ENCODE assay signal across 8 cellular contexts in the genomic region with DNA sequence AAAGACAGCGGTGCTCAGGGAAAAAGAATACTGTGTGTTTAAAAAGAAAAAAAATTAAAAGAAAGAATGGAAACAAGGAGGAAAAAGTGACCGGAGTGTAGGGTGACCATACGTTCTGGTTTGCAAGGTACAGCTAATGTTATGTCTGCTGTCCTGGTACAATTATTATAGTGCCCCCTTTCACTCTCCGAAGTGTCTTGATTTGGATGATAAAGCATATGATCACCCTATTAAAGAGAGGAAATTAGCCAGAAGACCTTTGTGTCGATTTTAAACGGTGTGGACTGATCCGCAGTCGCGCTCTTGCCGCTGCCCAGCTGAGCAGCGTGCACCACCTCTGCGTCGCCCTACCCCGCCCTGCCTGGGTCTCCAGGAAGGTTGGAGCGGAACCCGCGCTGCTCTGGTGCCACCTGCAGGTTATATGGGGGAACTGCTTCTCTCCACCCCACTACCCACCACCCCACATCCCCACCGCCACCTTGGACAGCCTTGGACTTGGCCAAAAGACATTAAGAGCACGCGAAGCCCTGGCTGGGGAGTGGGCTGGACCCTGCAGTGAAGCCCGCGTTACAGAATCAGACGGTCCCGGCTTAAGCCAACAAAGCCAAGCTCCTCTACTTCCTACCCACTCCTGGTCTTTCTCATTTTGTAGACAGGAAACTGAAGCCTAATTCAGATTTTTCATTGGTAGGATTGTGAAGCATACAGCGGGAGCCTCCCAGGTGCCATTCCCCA.
A peak's percentile ranks its signal among the peaks of the same experiment; 100 is the strongest.
DNase-seq lines count a peak whose midpoint lies in the region; ATAC-seq and TF ChIP-seq lines count a peak whose summit lies in the region.

No MANE protein-coding gene starts in this region.

- TF ChIP-seq CTCF in GM12873 (IDR thresholded peaks at IDR 0.05; ENCODE audit: insufficient read depth, low read depth, low read length, missing control alignments) = peak; percentile 91

- no peak overlapping the region for H3K27ac Mint-ChIP-seq in central memory CD8-positive, alpha-beta T cell (ENCODE audit: low read depth)

- peaks cover 64% of the 10 kb centered on the region for H3K27me3 Mint-ChIP-seq in central memory CD8-positive, alpha-beta T cell

- DNase-seq in NCI-H345 (lab: John Stamatoyannopoulos, UW) = peak; percentile 71
- DNase-seq in activated CD4-positive, CD25-positive, alpha-beta regulatory T cell treated with anti-CD3 and anti-CD28 coated beads, Interleukin-2, amount 50 U/mL, for 72 hours = peak; percentile 84
- DNase-seq in central memory CD8-positive, alpha-beta T cell (ENCODE audit: low spot score in 2 of 2) = peak; percentile 56 to 66
- peak; percentile 43 for DNase-seq in kidney glomerular epithelial cell (lab: John Stamatoyannopoulos, UW)
- DNase-seq in stimulated activated CD4-positive, alpha-beta T cell treated with anti-CD3 and anti-CD28 coated beads, Interleukin-1b, Interleukin-23, amount 100 ng/mL, for 4 hours (ENCODE audit: low read depth in 2 of 2) = peak; percentile 70 to 75

- peak; percentile 84 for ATAC-seq in HG03108 (IDR thresholded peaks at IDR 0.05; ENCODE audit: unreplicated experiment)
- ATAC-seq in central memory CD8-positive, alpha-beta T cell (replicated peaks; ENCODE audit: extremely low read depth, poor library complexity, severe bottlenecking) = peak; percentile 96
- no peak for ATAC-seq in HG02840 (IDR thresholded peaks at IDR 0.05; ENCODE audit: low FRiP score, unreplicated experiment)

- no peak overlapping the region for H3K4me3 Mint-ChIP-seq in central memory CD8-positive, alpha-beta T cell

- H3K4me1 Mint-ChIP-seq in central memory CD8-positive, alpha-beta T cell = peaks cover 11% of the 10 kb centered on the region

- no peaks in the 10 kb centered on the region for H3K36me3 Mint-ChIP-seq in central memory CD8-positive, alpha-beta T cell (ENCODE audit: insufficient read depth)

- H3K9me3 Mint-ChIP-seq in central memory CD8-positive, alpha-beta T cell = no peaks in the 10 kb centered on the region
